8 cellular contexts compared by ENCODE assay signal in the genomic region with DNA sequence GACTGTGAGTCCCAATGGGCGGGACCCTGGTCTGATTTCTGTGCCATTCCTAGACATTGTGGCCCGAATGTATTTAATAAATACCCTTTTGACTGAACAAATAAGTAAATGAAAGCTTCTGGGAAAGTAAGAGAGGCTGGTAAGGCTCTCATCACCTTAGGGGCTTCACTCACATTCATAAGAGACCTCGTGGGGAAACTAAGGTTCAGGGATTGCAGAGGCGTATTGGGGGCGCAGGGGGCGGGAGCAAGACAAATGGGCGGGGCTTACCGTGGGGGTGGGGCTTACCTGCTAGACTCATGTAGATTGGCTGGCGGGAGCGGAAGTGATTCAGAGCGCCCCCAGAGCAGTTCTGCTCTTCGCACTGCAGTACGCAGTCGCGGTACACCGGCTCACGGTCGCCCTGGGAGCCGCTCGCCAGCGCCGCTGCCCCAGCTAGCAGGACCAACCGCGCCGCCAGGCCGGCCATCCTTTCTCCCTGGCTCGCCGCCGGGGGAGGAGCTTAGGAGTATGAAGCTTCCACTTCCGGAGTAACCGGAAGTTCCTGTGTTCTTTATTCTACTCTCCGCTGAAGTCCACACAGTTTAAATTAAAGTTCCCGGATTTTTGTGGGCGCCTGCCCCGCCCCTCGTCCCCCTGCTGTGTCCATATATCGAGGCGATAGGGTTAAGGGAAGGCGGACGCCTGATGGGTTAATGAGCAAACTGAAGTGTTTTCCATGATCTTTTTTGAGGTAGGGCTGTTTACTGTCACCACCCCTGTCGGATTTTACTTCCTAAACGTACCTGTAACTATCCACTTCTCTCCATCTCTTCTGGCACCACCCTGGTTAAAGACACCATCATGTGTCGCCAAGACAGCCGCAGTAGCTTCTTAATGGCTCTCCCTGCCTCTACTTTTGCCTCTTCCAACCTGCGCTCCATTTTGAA. TPM values are rescaled to one million over a fixed set of nuclear protein-coding genes. Genes with fewer than 3 reads are reported as not detected.
DNase-seq lines count a peak whose midpoint lies in the region; ATAC-seq, FAIRE-seq and TF ChIP-seq lines count a peak whose summit lies in the region.

A gene with protein sequence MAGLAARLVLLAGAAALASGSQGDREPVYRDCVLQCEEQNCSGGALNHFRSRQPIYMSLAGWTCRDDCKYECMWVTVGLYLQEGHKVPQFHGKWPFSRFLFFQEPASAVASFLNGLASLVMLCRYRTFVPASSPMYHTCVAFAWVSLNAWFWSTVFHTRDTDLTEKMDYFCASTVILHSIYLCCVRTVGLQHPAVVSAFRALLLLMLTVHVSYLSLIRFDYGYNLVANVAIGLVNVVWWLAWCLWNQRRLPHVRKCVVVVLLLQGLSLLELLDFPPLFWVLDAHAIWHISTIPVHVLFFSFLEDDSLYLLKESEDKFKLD (minus strand): TSS at position 512 of the 929 bp plus-strand sequence. CDS start 43 bp downstream, at position 469.

- no peak for TF ChIP-seq CTCF in colonic mucosa (IDR thresholded peaks at IDR 0.05)

- H3K27me3 ChIP-seq in BLaER1 = no peaks in the 10 kb centered on the region
- no peaks in the 10 kb centered on the region for H3K27me3 ChIP-seq in colonic mucosa

- H4K20me1 ChIP-seq in BLaER1 = no peaks in the 10 kb centered on the region

- peaks cover 18% of the 10 kb centered on the region for H3K4me1 ChIP-seq in BLaER1
- H3K4me1 ChIP-seq in colonic mucosa = no peaks in the 10 kb centered on the region

- H3K9ac ChIP-seq in BLaER1 (peak within 1 kb of the TSS; percentile 74), colonic mucosa (ENCODE audit: low read depth in 2 of 2, low read length in 2 of 2) (peak within 1 kb of the TSS; percentile 70 to 84)

- peak within 1 kb of the TSS; percentile 95 for H3K4me2 ChIP-seq in BLaER1

- DNase-seq in GM19239 (ENCODE audit: insufficient read length, low spot score) (peak; percentile 85), NCI-H510A treated with DMSO at 0.1 percent for 48 hours (lab: John Stamatoyannopoulos, UW) (peak; percentile 97), colonic mucosa (peak; percentile 92), left kidney (ENCODE audit: low read depth, low spot score) (peak; percentile 96)
- peak; percentile 89 for DNase-seq in activated CD4-positive, alpha-beta T cell treated with anti-CD3 and anti-CD28 coated beads for 48 hours
- peak; percentile 91 for DNase-seq in stimulated activated CD4-positive, alpha-beta T cell treated with anti-CD3 and anti-CD28 coated beads, Interleukin-1b, Interleukin-23, amount 100 ng/mL, for 48 hours

- peak; percentile 94 for FAIRE-seq in GM19239 (lab: Jason Lieb, UNC)

- intact Hi-C loops in colonic mucosa (cut with DNase I) = no loop called here

- peak within 1 kb of the TSS; percentile 76 for H3K4me3 ChIP-seq in BLaER1
- peak within 1 kb of the TSS; percentile 76 for H3K4me3 ChIP-seq in colonic mucosa

- peak; percentile 88 for ATAC-seq in HG03442 (IDR thresholded peaks at IDR 0.05; ENCODE audit: unreplicated experiment)

- peak within 1 kb of the TSS; percentile 87 for H3K27ac ChIP-seq in BLaER1
- peak within 1 kb of the TSS; percentile 98 for H3K27ac ChIP-seq in colonic mucosa

- H3K36me3 ChIP-seq in BLaER1 (peaks cover 19% of the 10 kb centered on the region; the same call in 1 of the 2 replicates), colonic mucosa (no peaks in the 10 kb centered on the region)

- no peaks in the 10 kb centered on the region; the same call in 1 of the 2 replicates for H3K9me3 ChIP-seq in BLaER1
- no peaks in the 10 kb centered on the region for H3K9me3 ChIP-seq in colonic mucosa

RNA-seq across cellular contexts. Expression of the gene that starts here (rescaled TPM):
- 10 to 100 TPM; 37.3 to 42.0 TPM for total RNA-seq in colonic mucosa

Comparison
In these comparisons a context has a peak if more than half of its experiments do, and no peak if none do; other contexts are left out.
1. Peak in every context shown above with its lines: DNase-seq, ATAC-seq, H3K4me3 ChIP-seq and H3K27ac ChIP-seq.